8 cellular contexts compared by ENCODE assay signal in genomic region chr18:51151568-51152511, GRCh38. TPM values are rescaled to one million over a fixed set of nuclear protein-coding genes. Genes with fewer than 3 reads are reported as not detected.
DNase-seq lines count a peak whose midpoint lies in the region; ATAC-seq and TF ChIP-seq lines count a peak whose summit lies in the region.

No MANE protein-coding gene starts in this region.

- no peak for TF ChIP-seq POLR2A in stomach (IDR thresholded peaks at IDR 0.05)

- TF ChIP-seq CTCF in stomach (IDR thresholded peaks at IDR 0.05): no peak

- H3K36me3 ChIP-seq in stomach: no peaks in the 10 kb centered on the region

- no peaks in the 10 kb centered on the region for H3K9me3 ChIP-seq in stomach

- H3K4me3 ChIP-seq in stomach: no peak overlapping the region

- H3K27ac ChIP-seq in stomach: no peak overlapping the region

- peaks cover 0 to 6% (median 0%) of the 10 kb centered on the region in 4 donors for H3K4me1 ChIP-seq in stomach

- intact Hi-C loops in stomach (cut with DNase I; ENCODE audit: low total_unique reads): no loop called here

- 66 to 78% (median 73%) methylated on average over 25 to 26 of the region's 26 CpGs for WGBS in stomach, 5 donors

- ATAC-seq in HG02759 (IDR thresholded peaks at IDR 0.05; ENCODE audit: unreplicated experiment): peak; percentile 36

- DNase-seq in GF-D8 (lab: John Stamatoyannopoulos, UW) (peak; percentile 50), germinal center (ENCODE audit: low spot score) (peak; percentile 46), stomach (peak; percentile 35), NCI-H82 treated with DMSO at 0.1 percent for 48 hours (lab: John Stamatoyannopoulos, UW; ENCODE audit: unreplicated experiment) (no peak), DMS53 (lab: John Stamatoyannopoulos, UW) (no peak), dedifferentiated amniotic fluid mesenchymal stem cell (ENCODE audit: extremely low spot score) (no peak)
- DNase-seq in activated CD4-positive, alpha-beta T cell treated with anti-CD3 and anti-CD28 coated beads for 4 hours: peak; percentile 90 to 93

- H3K27me3 ChIP-seq in stomach: no peaks in the 10 kb centered on the region

- no peak for TF ChIP-seq EP300 in stomach (IDR thresholded peaks at IDR 0.05)

RNA-seq across cellular contexts. Expression of gene MEX3C, which starts 45.6 kb away (rescaled TPM):
- total RNA-seq in stomach: 10 to 100 TPM; 13.4 to 45.2 (median 30.7) TPM
- polyA plus RNA-seq in stomach: 10 to 100 TPM in 2 of 3 donors, 1 to 10 TPM in 1; 7.2 to 15.3 (median 11.0) TPM

Comparison
In these comparisons a context has a peak if more than half of its experiments do, and no peak if none do; other contexts are left out.
1. DNase-seq: peak in GF-D8 (single experiment), activated CD4-positive, alpha-beta T cell treated with anti-CD3 and anti-CD28 coated beads for 4 hours (2 of 2), germinal center (single experiment) and stomach (single experiment); none in NCI-H82 treated with DMSO at 0.1 percent for 48 hours (single experiment), DMS53 (single experiment) and dedifferentiated amniotic fluid mesenchymal stem cell (single experiment).